Comparison of ENCODE assay signal across 8 cellular contexts in the genomic region with DNA sequence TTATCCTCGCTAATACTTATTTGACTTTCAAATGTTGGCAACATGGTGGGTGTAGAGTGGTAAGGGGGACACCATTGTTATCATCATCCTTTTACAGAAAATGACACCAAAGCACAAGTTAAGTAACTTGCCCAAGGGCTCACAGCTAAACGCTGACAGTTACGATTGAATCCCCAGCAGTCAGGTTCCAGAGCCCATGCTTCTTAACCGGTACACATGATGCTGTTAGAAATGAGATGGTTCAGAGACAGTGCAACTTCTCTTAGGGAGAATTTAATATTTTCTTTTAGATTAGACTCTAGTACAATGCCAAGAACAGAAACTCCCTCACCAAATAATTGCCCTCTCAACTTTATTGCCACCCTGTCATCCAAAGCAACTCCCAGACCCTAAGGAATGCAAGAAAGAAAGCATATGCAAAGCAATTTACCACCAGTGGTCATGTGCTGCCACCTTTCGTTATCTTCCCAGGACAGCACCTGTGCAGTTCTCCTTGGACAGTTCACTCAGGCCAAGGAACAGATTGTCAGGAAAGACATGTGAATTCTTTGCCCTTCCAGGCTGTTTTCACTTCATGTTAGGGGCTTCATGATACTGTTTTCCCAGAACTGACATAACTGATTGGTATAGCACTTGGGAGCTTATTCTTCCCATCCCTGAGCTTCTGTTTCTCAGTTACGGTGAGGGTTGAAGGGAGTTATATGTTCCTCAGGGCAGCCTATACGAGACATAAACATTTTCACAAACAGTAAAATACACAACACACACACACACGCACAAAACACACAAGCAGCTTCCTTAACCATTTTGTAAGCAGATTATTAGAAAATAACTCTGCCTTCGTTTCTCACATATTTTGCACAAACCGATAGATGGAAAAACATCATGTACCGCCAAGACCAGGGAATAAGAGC. TPM values are rescaled to one million over a fixed set of nuclear protein-coding genes. Genes with fewer than 3 reads are reported as not detected.
A peak's percentile ranks its signal among the peaks of the same experiment; 100 is the strongest.
DNase-seq lines count a peak whose midpoint lies in the region; ATAC-seq, FAIRE-seq and TF ChIP-seq lines count a peak whose summit lies in the region.

No MANE protein-coding gene starts in this region.

- no peak for FAIRE-seq in urothelium cell line (lab: Jason Lieb, UNC)

- no peaks in the 10 kb centered on the region for H3K36me3 ChIP-seq in cardiac muscle cell

- no peaks in the 10 kb centered on the region for H3K27me3 ChIP-seq in cardiac muscle cell

- intact Hi-C loops in Right ventricle myocardium inferior (cut with DNase I), result no loop called here
- intact Hi-C loops in activated CD8-positive, alpha-beta T cell treated with anti-CD3 and anti-CD28 coated beads for 36 hours (cut with micrococcal nuclease), result no loop called here
- intact Hi-C loops in posterior cingulate gyrus (cut with DNase I), result no loop called here

- no peak overlapping the region for H3K27ac ChIP-seq in cardiac muscle cell

- no peaks in the 10 kb centered on the region for H3K36me3 Mint-ChIP-seq in activated CD8-positive, alpha-beta T cell treated with anti-CD3 and anti-CD28 coated beads for 36 hours (ENCODE audit: low read depth)

- no peaks in the 10 kb centered on the region for H3K9me3 ChIP-seq in cardiac muscle cell (ENCODE audit: low read depth)

- POLR2A ChIA-PET in activated CD8-positive, alpha-beta T cell treated with anti-CD3 and anti-CD28 coated beads for 36 hours (lab: Charles Lee), result interaction anchor here (1.0 to 30.4 kb wide), 3 partner anchors 15 to 53 kb away, joined by 3 to 852 read pairs (median 5); a partner anchor contains a TSS

- H3K9me3 Mint-ChIP-seq in activated CD8-positive, alpha-beta T cell treated with anti-CD3 and anti-CD28 coated beads for 36 hours, result peaks cover 5% of the 10 kb centered on the region

- CTCF ChIA-PET in activated CD8-positive, alpha-beta T cell treated with anti-CD3 and anti-CD28 coated beads for 36 hours (lab: Charles Lee), result interaction anchor here (0.7 to 11.2 kb wide), 16 partner anchors 9 to 79 kb away, joined by 3 to 372 read pairs (median 4); a partner anchor contains a TSS

- no peak overlapping the region for H3K4me3 Mint-ChIP-seq in activated CD8-positive, alpha-beta T cell treated with anti-CD3 and anti-CD28 coated beads for 36 hours

- no peak for ATAC-seq in Right ventricle myocardium inferior
- ATAC-seq in activated CD8-positive, alpha-beta T cell treated with anti-CD3 and anti-CD28 coated beads for 36 hours, result no peak

- TF ChIP-seq CTCF in cardiac muscle cell (IDR thresholded peaks at IDR 0.05; ENCODE audit: low read depth, low read length), result peak; percentile 29
- TF ChIP-seq CTCF in activated CD8-positive, alpha-beta T cell treated with anti-CD3 and anti-CD28 coated beads for 36 hours (IDR thresholded peaks at IDR 0.05), result peak; percentile 68

- DNase-seq in cardiac muscle cell (ENCODE audit: low read depth in 1 of 2, low spot score in 1 of 2) (peak; percentile 42 to 43), Right ventricle myocardium inferior (ENCODE audit: missing footprints) (no peak), MV-4-11 (lab: John Stamatoyannopoulos, UW) (peak; percentile 48), iPS-NIHi7 (ENCODE audit: extremely low spot score) (peak; percentile 72), urothelium cell line (ENCODE audit: low spot score) (peak; percentile 54), NCI-H2107 treated with DMSO at 0.1 percent for 48 hours (lab: John Stamatoyannopoulos, UW; ENCODE audit: unreplicated experiment) (no peak), posterior cingulate gyrus (no peak)
- peak; percentile 62 for DNase-seq in activated CD8-positive, alpha-beta T cell treated with anti-CD3 and anti-CD28 coated beads for 36 hours

- H3K27me3 Mint-ChIP-seq in activated CD8-positive, alpha-beta T cell treated with anti-CD3 and anti-CD28 coated beads for 36 hours, result no peaks in the 10 kb centered on the region

- no peaks in the 10 kb centered on the region for H3K4me1 ChIP-seq in cardiac muscle cell (ENCODE audit: low read depth)

- H3K27ac Mint-ChIP-seq in activated CD8-positive, alpha-beta T cell treated with anti-CD3 and anti-CD28 coated beads for 36 hours, result no peak overlapping the region

- peaks cover 72% of the 10 kb centered on the region for H3K4me1 Mint-ChIP-seq in activated CD8-positive, alpha-beta T cell treated with anti-CD3 and anti-CD28 coated beads for 36 hours (ENCODE audit: low read depth)

- H3K4me3 ChIP-seq in cardiac muscle cell, result no peak overlapping the region

RNA-seq across cellular contexts. Expression of a gene that starts 5.1 kb away (rescaled TPM):
- total RNA-seq in cardiac muscle cell, result 1.8 and 2.9 TPM in 2 replicates
- polyA plus RNA-seq in cardiac muscle cell, result 3.7 and 6.9 TPM in 2 replicates
- total RNA-seq in Right ventricle myocardium inferior, result 19.7 TPM
- 10 to 100 TPM; 16.2 TPM for total RNA-seq in activated CD8-positive, alpha-beta T cell treated with anti-CD3 and anti-CD28 coated beads for 36 hours

RNA-seq across cellular contexts. Expression of a gene that starts 7.0 kb away (rescaled TPM):
- total RNA-seq in cardiac muscle cell, result not detected in 2 replicates
- not detected in 2 replicates for polyA plus RNA-seq in cardiac muscle cell
- 8.8 TPM for total RNA-seq in Right ventricle myocardium inferior
- total RNA-seq in activated CD8-positive, alpha-beta T cell treated with anti-CD3 and anti-CD28 coated beads for 36 hours, result 1 to 10 TPM; 3.5 to 3.6 TPM

RNA-seq across cellular contexts. Expression of a gene that starts 20.6 kb away (rescaled TPM):
- total RNA-seq in cardiac muscle cell (167 and 232 TPM in 2 replicates), Right ventricle myocardium inferior (64.1 TPM)
- 137 and 166 TPM in 2 replicates for polyA plus RNA-seq in cardiac muscle cell
- total RNA-seq in activated CD8-positive, alpha-beta T cell treated with anti-CD3 and anti-CD28 coated beads for 36 hours, result 100 to 1,000 TPM; 219 to 235 TPM

Comparison
In these comparisons a context has a peak if more than half of its experiments do, and no peak if none do; other contexts are left out.
1. DNase-seq: peak in cardiac muscle cell (2 of 2), MV-4-11 (single experiment), activated CD8-positive, alpha-beta T cell treated with anti-CD3 and anti-CD28 coated beads for 36 hours (single experiment), iPS-NIHi7 (single experiment) and urothelium cell line (single experiment); none in Right ventricle myocardium inferior (single experiment), NCI-H2107 treated with DMSO at 0.1 percent for 48 hours (single experiment) and posterior cingulate gyrus (0 of 10).